ENCODE assay signal across 1 cellular context in genomic region chr15:64856429-64857145, GRCh38.
TF ChIP-seq lines count a peak whose summit lies in the region.

No MANE protein-coding gene starts in this region.

TF ChIP-seq in H1, 55 proteins besides CTCF, POLR2A, EP300 and RAD21:
- TF ChIP-seq KDM5A (IDR thresholded peaks at IDR 0.05; ENCODE audit: low read length) (no peak), USF2 (IDR thresholded peaks at IDR 0.05; ENCODE audit: low read length) (peak; percentile 55)
